Comparison of ENCODE assay signal across 14 cellular contexts in genomic region chrX:19028560-19028959, GRCh38. TPM values are rescaled to one million over a fixed set of nuclear protein-coding genes. Genes with fewer than 3 reads are reported as not detected.
DNase-seq lines count a peak whose midpoint lies in the region; ATAC-seq and TF ChIP-seq lines count a peak whose summit lies in the region.
"Had no signal": no experiment of that assay in that cellular context is flagged by ENCODE, and none has a peak within 500 bp of the region (broad histone marks: within the 10 kb centered on the region; RNA-seq: fewer than 3 reads in every experiment).

No MANE protein-coding gene starts in this region.

- ATAC-seq in left colon: peak; percentile 48
- ATAC-seq in GM18907 (IDR thresholded peaks at IDR 0.05; ENCODE audit: unreplicated experiment): no peak
- ATAC-seq in GM19035 (IDR thresholded peaks at IDR 0.05; ENCODE audit: unreplicated experiment): no peak
- ATAC-seq: CD8-positive, alpha-beta T cell had no signal

- peak; percentile 69 for DNase-seq in LNCaP clone FGC (ENCODE audit: low read depth)
- no peak for DNase-seq in left colon
- DNase-seq in stimulated activated CD4-positive, alpha-beta T cell treated with anti-CD3 and anti-CD28 coated beads, Interleukin-2, amount 100 ng/mL, for 24 hours: no peak
- DNase-seq: 8988T; AML-193; Caco-2; Calu3; CD4-positive, alpha-beta T cell; CD8-positive, alpha-beta T cell; DMS79 treated with DMSO at 0.1 percent for 48 hours; GF-D8 had no signal

- no peak overlapping the region for H3K4me3 ChIP-seq in LNCaP clone FGC (ENCODE audit: low read depth, low read length)
- H3K4me3 ChIP-seq: BLaER1 treated with 17β-estradiol and CSF1 and Interleukin-3, amounts not matched to agents 10 nM and 100 nM had no signal

- TF ChIP-seq CTCF in LNCaP clone FGC (IDR thresholded peaks at IDR 0.05; ENCODE audit: control insufficient read depth, extremely low read depth, insufficient read depth): no peak

- intact Hi-C loops in left colon (cut with DNase I, micrococcal nuclease): no loop called here

RNA-seq across cellular contexts. Expression of gene PHKA2, which starts 44.6 kb away (rescaled TPM):
- 10 to 100 TPM; 22.9 to 29.5 TPM for total RNA-seq in left colon
